ENCODE assay signal across 28 cellular contexts in genomic region chr1:85171721-85172120, GRCh38.
"Had no signal": no experiment of that assay in that cellular context is flagged by ENCODE, and none has a peak within 500 bp of the region (broad histone marks: within the 10 kb centered on the region; RNA-seq: fewer than 3 reads in every experiment).

No MANE protein-coding gene starts in this region.

- H3K4me3 Mint-ChIP-seq: dendritic cell treated with granulocyte-macrophage colony-stimulating factor and Interleukin-4, amounts not matched to agents 40 ng/mL and 50 ng/mL, for 4 days; memory B cell; naive B cell; nephron progenitor cell; stimulated activated naive CD8-positive, alpha-beta T cell treated with anti-CD3 and anti-CD28 coated beads, Interleukin-15, amount 100 ng/mL, for 72 hours had no signal

- H3K79me2 ChIP-seq: hepatocyte had no signal

- H3K27me3 ChIP-seq: esophagus muscularis mucosa, foreskin keratinocyte, gastroesophageal sphincter, heart left ventricle, hepatocyte, right atrium auricular region, thyroid gland, vagina had no signal

- H3K9me3 Mint-ChIP-seq: dendritic cell treated with granulocyte-macrophage colony-stimulating factor and Interleukin-4, amounts not matched to agents 40 ng/mL and 50 ng/mL, for 4 days; memory B cell; naive B cell; nephron progenitor cell; stimulated activated naive CD8-positive, alpha-beta T cell treated with anti-CD3 and anti-CD28 coated beads, Interleukin-15, amount 100 ng/mL, for 72 hours had no signal

- DNase-seq: effector memory CD4-positive, alpha-beta T cell; foreskin keratinocyte; heart left ventricle; kidney; mucosa of descending colon; naive B cell; nephron progenitor cell; nucleus accumbens; stimulated activated CD4-positive, alpha-beta T cell treated with anti-CD3 and anti-CD28 coated beads, Interleukin-12 subunit alpha, Interleukin-12 subunit beta, amount 100 ng/mL, for 4 hours; stimulated activated CD4-positive, alpha-beta T cell treated with anti-CD3 and anti-CD28 coated beads, Interleukin-1b, Interleukin-23, amount 100 ng/mL, for 48 hours; stimulated activated CD4-positive, alpha-beta T cell treated with anti-CD3 and anti-CD28 coated beads, Interleukin-4, amount 100 ng/mL, for 1 hour; stimulated activated CD8-positive, alpha-beta memory T cell treated with anti-CD3 and anti-CD28 coated beads, Interleukin-4, amount 100 ng/mL, for 48 hours; stimulated activated naive CD8-positive, alpha-beta T cell treated with anti-CD3 and anti-CD28 coated beads, Interleukin-15, amount 100 ng/mL, for 72 hours; thyroid gland; trophoblast cell had no signal

- H3K27me3 Mint-ChIP-seq: dendritic cell treated with granulocyte-macrophage colony-stimulating factor and Interleukin-4, amounts not matched to agents 40 ng/mL and 50 ng/mL, for 4 days; stimulated activated naive CD8-positive, alpha-beta T cell treated with anti-CD3 and anti-CD28 coated beads, Interleukin-15, amount 100 ng/mL, for 72 hours had no signal

- H2AFZ ChIP-seq: hepatocyte had no signal

- ATAC-seq: foreskin keratinocyte; gastroesophageal sphincter; heart left ventricle; left lobe of liver; mucosa of descending colon; sciatic nerve; stimulated activated naive CD8-positive, alpha-beta T cell treated with anti-CD3 and anti-CD28 coated beads, Interleukin-15, amount 100 ng/mL, for 72 hours had no signal

- H3K27ac Mint-ChIP-seq: dendritic cell treated with granulocyte-macrophage colony-stimulating factor and Interleukin-4, amounts not matched to agents 40 ng/mL and 50 ng/mL, for 4 days; memory B cell; naive B cell; nephron progenitor cell; stimulated activated naive CD8-positive, alpha-beta T cell treated with anti-CD3 and anti-CD28 coated beads, Interleukin-15, amount 100 ng/mL, for 72 hours had no signal

- H3K4me1 Mint-ChIP-seq: memory B cell, naive B cell, nephron progenitor cell had no signal

- H3K4me1 ChIP-seq: foreskin keratinocyte, heart left ventricle, prostate gland, right atrium auricular region, thyroid gland, vagina had no signal

- H3K36me3 ChIP-seq: prostate gland, right atrium auricular region, thyroid gland, vagina had no signal

- H3K9me3 ChIP-seq: esophagus muscularis mucosa, gastroesophageal sphincter, heart left ventricle, mucosa of descending colon, prostate gland, right atrium auricular region, thyroid gland, vagina had no signal

- H3K4me3 ChIP-seq: esophagus muscularis mucosa, gastroesophageal sphincter, heart left ventricle, hepatocyte, lung, mucosa of descending colon, prostate gland, right atrium auricular region, smooth muscle cell, thyroid gland, vagina had no signal

- FAIRE-seq: endothelial cell of umbilical vein, kidney had no signal

- H3K36me3 Mint-ChIP-seq: memory B cell, naive B cell had no signal

- H3K4me2 ChIP-seq: hepatocyte, smooth muscle cell had no signal

- H3K27ac ChIP-seq: esophagus muscularis mucosa, foreskin keratinocyte, gastroesophageal sphincter, heart left ventricle, hepatocyte, prostate gland, right atrium auricular region, thyroid gland, vagina had no signal
